Comparison of ENCODE assay signal across 8 cellular contexts in genomic region chr9:132268725-132269352, GRCh38.
DNase-seq lines count a peak whose midpoint lies in the region; ATAC-seq and TF ChIP-seq lines count a peak whose summit lies in the region.

No MANE protein-coding gene starts in this region.

- no peak overlapping the region for H3K4me3 Mint-ChIP-seq in progenitor cell of endocrine pancreas (ENCODE audit: low read depth)

- peaks cover 23% of the 10 kb centered on the region for H3K36me3 Mint-ChIP-seq in progenitor cell of endocrine pancreas (ENCODE audit: insufficient read depth)

- peak; percentile 98 for TF ChIP-seq CTCF in progenitor cell of endocrine pancreas (IDR thresholded peaks at IDR 0.05; ENCODE audit: unreplicated experiment)

- H3K36me3 ChIP-seq in aorta (ENCODE audit: control insufficient read depth in 1 of 2, insufficient read depth in 2 of 2, low read length in 1 of 2): peaks cover 0 to 5% of the 10 kb centered on the region in 2 donors

- H3K4me1 ChIP-seq in aorta (ENCODE audit: control insufficient read depth in 1 of 2, insufficient read depth in 2 of 2, low read length in 2 of 2): no peaks in the 10 kb centered on the region

- H3K4me3 ChIP-seq in aorta (ENCODE audit: low read length in 2 of 2): no peak overlapping the region

- no peaks in the 10 kb centered on the region for H3K9me3 Mint-ChIP-seq in progenitor cell of endocrine pancreas (ENCODE audit: low read depth)

- no peaks in the 10 kb centered on the region for H3K4me1 Mint-ChIP-seq in progenitor cell of endocrine pancreas (ENCODE audit: low read depth)

- peak; percentile 34 for DNase-seq in DMS53 treated with DMSO at 0.1 percent for 48 hours (lab: John Stamatoyannopoulos, UW; ENCODE audit: unreplicated experiment)
- peak; percentile 62 for DNase-seq in M059J (ENCODE audit: low read depth)
- DNase-seq in SK-MEL-5 (ENCODE audit: low read depth, low spot score): peak; percentile 76
- DNase-seq in activated naive CD4-positive, alpha-beta T cell treated with Interleukin-2 at 50 U/mL for 16 hours: peak; percentile 67
- peak; percentile 58 for DNase-seq in globus pallidus (ENCODE audit: low spot score)
- peak; percentile 59 for DNase-seq in progenitor cell of endocrine pancreas (ENCODE audit: low spot score, unreplicated experiment)
- peak; percentile 71 to 86 for DNase-seq in aorta
- DNase-seq in NK-92 treated with Interleukin-12 subunit alpha and Interleukin-12 subunit beta, amount 100 ng/mL, for 24 hours (lab: John Stamatoyannopoulos, UW): no peak

- peak overlapping the region; percentile 83 for H3K27ac Mint-ChIP-seq in progenitor cell of endocrine pancreas

- no peak overlapping the region for H3K27ac ChIP-seq in aorta (ENCODE audit: low read depth in 1 of 2, low read length in 2 of 2)

- no peaks in the 10 kb centered on the region for H3K9me3 ChIP-seq in aorta (ENCODE audit: control insufficient read depth, low read length)

- no peak for ATAC-seq in aorta (ENCODE audit: low FRiP score)

- intact Hi-C loops in aorta (cut with DNase I): loop anchor here in 1 of 2 donors (5.0 kb wide), 1 partner anchor 507 kb away; no protein-coding TSS in a partner anchor

- H3K27me3 Mint-ChIP-seq in progenitor cell of endocrine pancreas: no peaks in the 10 kb centered on the region

- WGBS in aorta, 2 donors: 39 to 42% methylated on average over 10 of the region's 10 CpGs

- no peaks in the 10 kb centered on the region for H3K27me3 ChIP-seq in aorta (ENCODE audit: control insufficient read depth in 1 of 2, insufficient read depth in 2 of 2, low read length in 1 of 2)

- in situ Hi-C loops in SK-MEL-5 (cut with HindIII; ENCODE audit: low pct_unique_long_range_greater_than_20kb, low sequenced_read_pairs): loop anchor here (25.0 kb wide), 1 partner anchor 107 kb away; the partner anchor contains the start of gene NTNG2
